Comparison of ENCODE assay signal across 1 cellular context in the genomic region with DNA sequence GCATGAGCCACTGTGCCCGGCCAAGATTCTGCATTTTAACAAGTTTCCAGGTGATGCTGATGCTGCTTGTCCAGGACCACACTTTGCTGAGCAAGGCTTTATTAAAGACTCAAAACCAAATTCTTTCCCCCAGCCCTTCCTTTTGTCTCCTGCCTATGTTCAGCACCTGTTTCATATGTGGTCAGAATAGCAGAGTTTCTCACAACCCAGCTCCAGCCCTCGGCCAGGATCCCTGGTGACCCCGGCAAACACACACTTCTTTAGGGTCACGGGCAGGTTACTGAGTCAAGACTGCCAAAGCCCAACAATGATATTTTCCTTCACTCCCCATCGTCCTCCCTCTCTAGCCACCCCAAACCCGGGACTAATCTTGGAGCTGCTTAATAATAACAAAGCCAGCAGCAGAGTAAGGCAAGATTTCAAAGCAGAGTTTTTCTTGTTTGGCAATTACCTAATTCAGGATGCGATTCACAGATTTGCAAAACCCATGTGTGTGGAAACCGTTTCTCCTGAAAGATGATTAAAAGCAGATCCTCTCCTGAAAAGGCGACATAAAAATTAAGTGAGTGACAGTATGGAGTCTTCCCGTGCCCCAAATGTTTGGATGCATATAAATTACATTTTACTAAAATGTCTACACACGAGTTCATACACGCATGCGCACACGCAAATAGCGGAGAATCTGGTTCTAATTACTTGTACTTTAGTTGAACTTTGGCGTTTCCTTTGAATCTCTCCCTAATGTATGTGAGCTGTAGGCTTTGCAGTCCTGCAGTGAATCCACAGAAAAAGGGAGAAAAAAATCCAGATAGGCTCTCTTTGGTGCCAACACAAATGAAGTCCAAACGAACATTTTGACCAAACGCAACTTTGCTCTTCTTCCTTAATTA.
TF ChIP-seq lines count a peak whose summit lies in the region.

No MANE protein-coding gene starts in this region.

TF ChIP-seq in SK-N-SH, 30 proteins besides CTCF, POLR2A, EP300 and RAD21 (continued from another document):
- TF ChIP-seq RXRA (IDR thresholded peaks at IDR 0.05; ENCODE audit: borderline replicate concordance, low read depth), result peak; percentile 43; the same call in 1 of the 2 replicates
- no peak for TF ChIP-seq FOSL2 (IDR thresholded peaks at IDR 0.05; ENCODE audit: borderline replicate concordance, low read depth)
- TF ChIP-seq, protein P1, sequence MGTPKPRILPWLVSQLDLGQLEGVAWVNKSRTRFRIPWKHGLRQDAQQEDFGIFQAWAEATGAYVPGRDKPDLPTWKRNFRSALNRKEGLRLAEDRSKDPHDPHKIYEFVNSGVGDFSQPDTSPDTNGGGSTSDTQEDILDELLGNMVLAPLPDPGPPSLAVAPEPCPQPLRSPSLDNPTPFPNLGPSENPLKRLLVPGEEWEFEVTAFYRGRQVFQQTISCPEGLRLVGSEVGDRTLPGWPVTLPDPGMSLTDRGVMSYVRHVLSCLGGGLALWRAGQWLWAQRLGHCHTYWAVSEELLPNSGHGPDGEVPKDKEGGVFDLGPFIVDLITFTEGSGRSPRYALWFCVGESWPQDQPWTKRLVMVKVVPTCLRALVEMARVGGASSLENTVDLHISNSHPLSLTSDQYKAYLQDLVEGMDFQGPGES (IDR thresholded peaks at IDR 0.05; ENCODE audit: low read depth, low read length), result no peak
- no peak for TF ChIP-seq EZH2phosphoT487 (IDR thresholded peaks at IDR 0.05; ENCODE audit: borderline replicate concordance, low read depth)
- TF ChIP-seq SMC3 (IDR thresholded peaks at IDR 0.05; ENCODE audit: low read depth, low read length), result no peak
- TF ChIP-seq, protein P2, sequence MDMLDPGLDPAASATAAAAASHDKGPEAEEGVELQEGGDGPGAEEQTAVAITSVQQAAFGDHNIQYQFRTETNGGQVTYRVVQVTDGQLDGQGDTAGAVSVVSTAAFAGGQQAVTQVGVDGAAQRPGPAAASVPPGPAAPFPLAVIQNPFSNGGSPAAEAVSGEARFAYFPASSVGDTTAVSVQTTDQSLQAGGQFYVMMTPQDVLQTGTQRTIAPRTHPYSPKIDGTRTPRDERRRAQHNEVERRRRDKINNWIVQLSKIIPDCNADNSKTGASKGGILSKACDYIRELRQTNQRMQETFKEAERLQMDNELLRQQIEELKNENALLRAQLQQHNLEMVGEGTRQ (IDR thresholded peaks at IDR 0.05; ENCODE audit: borderline replicate concordance, low read depth, low read length), result no peak
- peak; percentile 27 for TF ChIP-seq CHD2 (IDR thresholded peaks at IDR 0.05; ENCODE audit: low read length, partially characterized antibody)
- TF ChIP-seq, protein P3, sequence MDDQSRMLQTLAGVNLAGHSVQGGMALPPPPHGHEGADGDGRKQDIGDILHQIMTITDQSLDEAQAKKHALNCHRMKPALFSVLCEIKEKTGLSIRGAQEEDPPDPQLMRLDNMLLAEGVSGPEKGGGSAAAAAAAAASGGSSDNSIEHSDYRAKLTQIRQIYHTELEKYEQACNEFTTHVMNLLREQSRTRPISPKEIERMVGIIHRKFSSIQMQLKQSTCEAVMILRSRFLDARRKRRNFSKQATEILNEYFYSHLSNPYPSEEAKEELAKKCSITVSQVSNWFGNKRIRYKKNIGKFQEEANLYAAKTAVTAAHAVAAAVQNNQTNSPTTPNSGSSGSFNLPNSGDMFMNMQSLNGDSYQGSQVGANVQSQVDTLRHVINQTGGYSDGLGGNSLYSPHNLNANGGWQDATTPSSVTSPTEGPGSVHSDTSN (IDR thresholded peaks at IDR 0.05), result no peak
- TF ChIP-seq FOXM1 (IDR thresholded peaks at IDR 0.05; ENCODE audit: low read depth), result no peak
- TF ChIP-seq TEAD4 (IDR thresholded peaks at IDR 0.05; ENCODE audit: borderline replicate concordance, insufficient read depth), result no peak; the same call in 1 of the 2 replicates
- TF ChIP-seq GATA2 (CRISPR knock-in tag; IDR thresholded peaks at IDR 0.05), result no peak
- TF ChIP-seq, protein P4, sequence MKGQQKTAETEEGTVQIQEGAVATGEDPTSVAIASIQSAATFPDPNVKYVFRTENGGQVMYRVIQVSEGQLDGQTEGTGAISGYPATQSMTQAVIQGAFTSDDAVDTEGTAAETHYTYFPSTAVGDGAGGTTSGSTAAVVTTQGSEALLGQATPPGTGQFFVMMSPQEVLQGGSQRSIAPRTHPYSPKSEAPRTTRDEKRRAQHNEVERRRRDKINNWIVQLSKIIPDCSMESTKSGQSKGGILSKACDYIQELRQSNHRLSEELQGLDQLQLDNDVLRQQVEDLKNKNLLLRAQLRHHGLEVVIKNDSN (IDR thresholded peaks at IDR 0.05; ENCODE audit: borderline replicate concordance, low read depth), result no peak
- no peak for TF ChIP-seq RFX5 (IDR thresholded peaks at IDR 0.05; ENCODE audit: low read length)
- 0 out of 2 replicates have a peak, but pooled peaks have one; percentile 32 for TF ChIP-seq TAF1 (IDR thresholded peaks at IDR 0.05; ENCODE audit: borderline replicate concordance, low read depth, low read length)
- no peak for TF ChIP-seq SIN3A (IDR thresholded peaks at IDR 0.05; ENCODE audit: borderline replicate concordance, low read depth, low read length)
TF ChIP-seq in SK-N-SH: peak in this region for 5.
